ENCODE assay signal across 27 cellular contexts in the genomic region with DNA sequence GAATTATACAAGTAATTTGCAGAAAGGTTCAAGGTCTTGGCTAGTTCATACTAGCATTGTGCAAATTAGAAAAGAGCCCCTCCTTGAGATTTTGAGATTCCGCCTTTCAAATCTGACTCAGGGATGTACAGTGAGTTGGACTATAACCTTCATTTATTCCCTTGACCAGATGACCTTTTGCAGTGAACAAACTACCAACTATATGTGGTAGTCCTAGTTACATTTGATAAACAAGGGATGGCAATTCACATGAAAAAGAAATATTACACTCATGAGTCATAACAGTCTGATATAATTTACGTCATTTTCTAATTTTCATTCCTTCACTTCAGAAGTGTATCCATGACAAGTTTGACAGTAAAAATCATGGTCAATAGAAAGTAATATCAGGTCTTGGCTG.
DNase-seq lines count a peak whose midpoint lies in the region; TF ChIP-seq lines count a peak whose summit lies in the region.
"Had no signal": no experiment of that assay in that cellular context is flagged by ENCODE, and none has a peak within 500 bp of the region (broad histone marks: within the 10 kb centered on the region; RNA-seq: fewer than 3 reads in every experiment).

No MANE protein-coding gene starts in this region.

- H3K4me1 ChIP-seq in GM23248 (ENCODE audit: insufficient read depth) (no peaks in the 10 kb centered on the region), endodermal cell (ENCODE audit: control insufficient read depth, insufficient read depth, low read length) (no peaks in the 10 kb centered on the region)
- H3K4me1 ChIP-seq: heart left ventricle, pancreas, right atrium auricular region had no signal

- no peaks in the 10 kb centered on the region; the same call in 1 of the 2 replicates for H3K79me2 ChIP-seq in GM23248 (ENCODE audit: insufficient read depth)

- H3K9me3 Mint-ChIP-seq in endodermal cell (no peaks in the 10 kb centered on the region), neural crest cell (peaks cover 3% of the 10 kb centered on the region), immature natural killer cell (peaks cover 2 to 31% (median 11%) of the 10 kb centered on the region in 6 donors)
- no peaks in the 10 kb centered on the region for H3K9me3 Mint-ChIP-seq in activated T-helper 1 cell treated with anti-CD3 and anti-CD28 coated beads, Interleukin-12 subunit alpha, Interleukin-12 subunit beta, Interleukin-2, Interleukin-4 antibody, amounts not matched to agents 30 ng/mL and 10 ng/mL and 1 ng/mL, durations not matched to agents 14 hours and 24 hours and 36 hours
- H3K9me3 Mint-ChIP-seq: activated naive CD8-positive, alpha-beta T cell treated with anti-CD3 and anti-CD28 coated beads, Interleukin-2, amount 10 ng/mL, durations not matched to agents 7 days and 5 days had no signal

- H3K4me2 ChIP-seq in GM23248 (ENCODE audit: unreplicated experiment): no peak overlapping the region

- H3K9me2 ChIP-seq in GM23248 (ENCODE audit: insufficient read depth): no peaks in the 10 kb centered on the region

- H3K9me3 ChIP-seq in GM23248 (ENCODE audit: low read depth): no peaks in the 10 kb centered on the region
- H3K9me3 ChIP-seq in endodermal cell (ENCODE audit: control insufficient read depth, low read length): no peaks in the 10 kb centered on the region
- H3K9me3 ChIP-seq: HAP-1, heart left ventricle, pancreas, right atrium auricular region had no signal

- intact Hi-C loops in activated T-helper 1 cell treated with anti-CD3 and anti-CD28 coated beads, Interleukin-12 subunit alpha, Interleukin-12 subunit beta, Interleukin-2, Interleukin-4 antibody, amounts not matched to agents 30 ng/mL and 10 ng/mL and 1 ng/mL, durations not matched to agents 14 hours and 24 hours and 36 hours (cut with micrococcal nuclease): no loop called here

- H3K36me3 ChIP-seq in GM23248 (ENCODE audit: low read depth) (no peaks in the 10 kb centered on the region), endodermal cell (ENCODE audit: control insufficient read depth, insufficient read depth, low read length) (no peaks in the 10 kb centered on the region)
- H3K36me3 ChIP-seq: HAP-1, heart left ventricle, pancreas, right atrium auricular region had no signal

- H3K27ac Mint-ChIP-seq in endodermal cell: peak overlapping the region; percentile 14
- no peak overlapping the region for H3K27ac Mint-ChIP-seq in neural crest cell (ENCODE audit: unreplicated experiment)
- H3K27ac Mint-ChIP-seq in activated T-helper 1 cell treated with anti-CD3 and anti-CD28 coated beads, Interleukin-12 subunit alpha, Interleukin-12 subunit beta, Interleukin-2, Interleukin-4 antibody, amounts not matched to agents 30 ng/mL and 10 ng/mL and 1 ng/mL, durations not matched to agents 14 hours and 24 hours and 36 hours: no peak overlapping the region
- H3K27ac Mint-ChIP-seq in immature natural killer cell: no peak overlapping the region
- H3K27ac Mint-ChIP-seq: activated naive CD8-positive, alpha-beta T cell treated with anti-CD3 and anti-CD28 coated beads, Interleukin-2, amount 10 ng/mL, durations not matched to agents 7 days and 5 days; stimulated activated effector memory CD8-positive, alpha-beta T cell treated with anti-CD3 and anti-CD28 coated beads, Interleukin-12 subunit alpha, Interleukin-12 subunit beta, amount 100 ng/mL, for 72 hours had no signal

- WGBS in GM23248 (ENCODE audit: low coverage in 1 of 2, low lambda C conversion rate in 2 of 2, missing lambda C conversion rate in 2 of 2), 2 experiments: 72 to 83% methylated on average over 2 of the region's 2 CpGs
- WGBS in endodermal cell (ENCODE audit: insufficient coverage in 1 of 2, insufficient read length in 1 of 2), 2 experiments: 93% methylated on average over 2 of the region's 2 CpGs; no CpG with 5 or more reads in 1 of the 2 experiments

- TF ChIP-seq CTCF in endodermal cell (conservative IDR thresholded peaks at IDR 0.05) (no peak), neural crest cell (conservative IDR thresholded peaks at IDR 0.05) (no peak)

- H3K9ac ChIP-seq in GM23248: no peak overlapping the region
- no peak overlapping the region for H3K9ac ChIP-seq in endodermal cell (ENCODE audit: extremely low read depth, low read length, poor library complexity, severe bottlenecking)

- no peaks in the 10 kb centered on the region for H4K20me1 ChIP-seq in GM23248 (ENCODE audit: insufficient read depth)

- H3K4me3 ChIP-seq in GM23248 (no peak overlapping the region), endodermal cell (ENCODE audit: low read length) (no peak overlapping the region)
- H3K4me3 ChIP-seq: HAP-1, heart left ventricle, lung, pancreas, right atrium auricular region had no signal

- DNase-seq in GM23248: peak; percentile 12
- DNase-seq in NCI-H226: peak; percentile 46
- no peak for DNase-seq in endodermal cell
- DNase-seq in neural crest cell (ENCODE audit: low read depth, low spot score): no peak
- DNase-seq in activated CD4-positive, CD25-positive, alpha-beta regulatory T cell treated with anti-CD3 and anti-CD28 coated beads, Interleukin-2, amount 50 U/mL, for 72 hours: no peak
- DNase-seq in activated T-helper 1 cell treated with anti-CD3 and anti-CD28 coated beads, Interleukin-12 subunit alpha, Interleukin-12 subunit beta, Interleukin-2, Interleukin-4 antibody, amounts not matched to agents 30 ng/mL and 10 ng/mL and 1 ng/mL, durations not matched to agents 14 hours and 24 hours and 36 hours (ENCODE audit: low spot score): no peak
- no peak for DNase-seq in immature natural killer cell
- DNase-seq: activated CD8-positive, alpha-beta memory T cell treated with anti-CD3 and anti-CD28 coated beads for 24 hours; activated gamma-delta T cell; activated naive CD8-positive, alpha-beta T cell treated with anti-CD3 and anti-CD28 coated beads, Interleukin-2, amount 10 ng/mL, durations not matched to agents 7 days and 5 days; DND-41; heart left ventricle; Kasumi-1; NCI-H1092; NCI-H187 treated with DMSO at 0.1 percent for 48 hours; NCI-H2171 treated with DMSO at 0.1 percent for 48 hours; NCI-H524; pancreas; stimulated activated CD4-positive, alpha-beta T cell treated with anti-CD3 and anti-CD28 coated beads, Interleukin-4, amount 100 ng/mL, for 1 hour; T-helper 2 cell; trophoblast cell had no signal

- H3K27ac ChIP-seq in GM23248 (no peak overlapping the region), endodermal cell (ENCODE audit: low read depth, low read length) (no peak overlapping the region)
- H3K27ac ChIP-seq: C4-2B, heart left ventricle, pancreas, right atrium auricular region had no signal

- in situ Hi-C loops in GM23248 (cut with MboI): no loop called here

- H3K36me3 Mint-ChIP-seq in endodermal cell (ENCODE audit: low read depth) (no peaks in the 10 kb centered on the region), neural crest cell (ENCODE audit: low read depth) (peaks cover 3% of the 10 kb centered on the region), immature natural killer cell (no peaks in the 10 kb centered on the region)
- H3K36me3 Mint-ChIP-seq in activated T-helper 1 cell treated with anti-CD3 and anti-CD28 coated beads, Interleukin-12 subunit alpha, Interleukin-12 subunit beta, Interleukin-2, Interleukin-4 antibody, amounts not matched to agents 30 ng/mL and 10 ng/mL and 1 ng/mL, durations not matched to agents 14 hours and 24 hours and 36 hours (ENCODE audit: low read depth): no peaks in the 10 kb centered on the region
- H3K36me3 Mint-ChIP-seq: activated naive CD8-positive, alpha-beta T cell treated with anti-CD3 and anti-CD28 coated beads, Interleukin-2, amount 10 ng/mL, durations not matched to agents 7 days and 5 days; stimulated activated effector memory CD8-positive, alpha-beta T cell treated with anti-CD3 and anti-CD28 coated beads, Interleukin-12 subunit alpha, Interleukin-12 subunit beta, amount 100 ng/mL, for 72 hours had no signal

- no peaks in the 10 kb centered on the region for H3K27me3 Mint-ChIP-seq in endodermal cell (ENCODE audit: insufficient read depth)
- no peaks in the 10 kb centered on the region for H3K27me3 Mint-ChIP-seq in neural crest cell (ENCODE audit: low read depth)
- H3K27me3 Mint-ChIP-seq in activated T-helper 1 cell treated with anti-CD3 and anti-CD28 coated beads, Interleukin-12 subunit alpha, Interleukin-12 subunit beta, Interleukin-2, Interleukin-4 antibody, amounts not matched to agents 30 ng/mL and 10 ng/mL and 1 ng/mL, durations not matched to agents 14 hours and 24 hours and 36 hours (ENCODE audit: insufficient read depth): no peaks in the 10 kb centered on the region
- peaks cover 0 to 1% (median 0%) of the 10 kb centered on the region in 3 donors for H3K27me3 Mint-ChIP-seq in immature natural killer cell (ENCODE audit: low read depth in 3 of 3)
- H3K27me3 Mint-ChIP-seq: activated naive CD8-positive, alpha-beta T cell treated with anti-CD3 and anti-CD28 coated beads, Interleukin-2, amount 10 ng/mL, durations not matched to agents 7 days and 5 days; central memory CD8-positive, alpha-beta T cell had no signal

- no peak overlapping the region for H2AFZ ChIP-seq in GM23248

- H3F3A ChIP-seq in GM23248 (ENCODE audit: insufficient read depth): no peaks in the 10 kb centered on the region

- H3K4me1 Mint-ChIP-seq in endodermal cell: no peaks in the 10 kb centered on the region
- H3K4me1 Mint-ChIP-seq in neural crest cell: peaks cover 45% of the 10 kb centered on the region
- H3K4me1 Mint-ChIP-seq in activated T-helper 1 cell treated with anti-CD3 and anti-CD28 coated beads, Interleukin-12 subunit alpha, Interleukin-12 subunit beta, Interleukin-2, Interleukin-4 antibody, amounts not matched to agents 30 ng/mL and 10 ng/mL and 1 ng/mL, durations not matched to agents 14 hours and 24 hours and 36 hours (ENCODE audit: low read depth): no peaks in the 10 kb centered on the region
- no peaks in the 10 kb centered on the region for H3K4me1 Mint-ChIP-seq in immature natural killer cell
- H3K4me1 Mint-ChIP-seq: activated naive CD8-positive, alpha-beta T cell treated with anti-CD3 and anti-CD28 coated beads, Interleukin-2, amount 10 ng/mL, durations not matched to agents 7 days and 5 days; central memory CD8-positive, alpha-beta T cell; stimulated activated effector memory CD8-positive, alpha-beta T cell treated with anti-CD3 and anti-CD28 coated beads, Interleukin-12 subunit alpha, Interleukin-12 subunit beta, amount 100 ng/mL, for 72 hours had no signal

- H3K4me3 Mint-ChIP-seq in endodermal cell (no peak overlapping the region), neural crest cell (peak overlapping the region; percentile 0), immature natural killer cell (no peak overlapping the region)
- H3K4me3 Mint-ChIP-seq in activated T-helper 1 cell treated with anti-CD3 and anti-CD28 coated beads, Interleukin-12 subunit alpha, Interleukin-12 subunit beta, Interleukin-2, Interleukin-4 antibody, amounts not matched to agents 30 ng/mL and 10 ng/mL and 1 ng/mL, durations not matched to agents 14 hours and 24 hours and 36 hours: no peak overlapping the region
- H3K4me3 Mint-ChIP-seq: activated naive CD8-positive, alpha-beta T cell treated with anti-CD3 and anti-CD28 coated beads, Interleukin-2, amount 10 ng/mL, durations not matched to agents 7 days and 5 days; central memory CD8-positive, alpha-beta T cell; stimulated activated effector memory CD8-positive, alpha-beta T cell treated with anti-CD3 and anti-CD28 coated beads, Interleukin-12 subunit alpha, Interleukin-12 subunit beta, amount 100 ng/mL, for 72 hours had no signal

- no peaks in the 10 kb centered on the region for H3K27me3 ChIP-seq in GM23248 (replicated peaks; ENCODE audit: insufficient read depth)
- no peaks in the 10 kb centered on the region for H3K27me3 ChIP-seq in endodermal cell (ENCODE audit: control insufficient read depth, insufficient read depth, low read length, poor library complexity, severe bottlenecking)
- H3K27me3 ChIP-seq: heart left ventricle, pancreas, right atrium auricular region had no signal

Comparison
In these comparisons a context has a peak if more than half of its experiments do, and no peak if none do; other contexts are left out.
1. DNase-seq: peak in GM23248 (single experiment) and NCI-H226 (single experiment); none in endodermal cell (single experiment), neural crest cell (single experiment), activated CD4-positive, CD25-positive, alpha-beta regulatory T cell treated with anti-CD3 and anti-CD28 coated beads, Interleukin-2, amount 50 U/mL, for 72 hours (single experiment), activated T-helper 1 cell treated with anti-CD3 and anti-CD28 coated beads, Interleukin-12 subunit alpha, Interleukin-12 subunit beta, Interleukin-2, Interleukin-4 antibody, amounts not matched to agents 30 ng/mL and 10 ng/mL and 1 ng/mL, durations not matched to agents 14 hours and 24 hours and 36 hours (single experiment) and immature natural killer cell (0 of 3).